1 cellular context compared by ENCODE assay signal in the genomic region with DNA sequence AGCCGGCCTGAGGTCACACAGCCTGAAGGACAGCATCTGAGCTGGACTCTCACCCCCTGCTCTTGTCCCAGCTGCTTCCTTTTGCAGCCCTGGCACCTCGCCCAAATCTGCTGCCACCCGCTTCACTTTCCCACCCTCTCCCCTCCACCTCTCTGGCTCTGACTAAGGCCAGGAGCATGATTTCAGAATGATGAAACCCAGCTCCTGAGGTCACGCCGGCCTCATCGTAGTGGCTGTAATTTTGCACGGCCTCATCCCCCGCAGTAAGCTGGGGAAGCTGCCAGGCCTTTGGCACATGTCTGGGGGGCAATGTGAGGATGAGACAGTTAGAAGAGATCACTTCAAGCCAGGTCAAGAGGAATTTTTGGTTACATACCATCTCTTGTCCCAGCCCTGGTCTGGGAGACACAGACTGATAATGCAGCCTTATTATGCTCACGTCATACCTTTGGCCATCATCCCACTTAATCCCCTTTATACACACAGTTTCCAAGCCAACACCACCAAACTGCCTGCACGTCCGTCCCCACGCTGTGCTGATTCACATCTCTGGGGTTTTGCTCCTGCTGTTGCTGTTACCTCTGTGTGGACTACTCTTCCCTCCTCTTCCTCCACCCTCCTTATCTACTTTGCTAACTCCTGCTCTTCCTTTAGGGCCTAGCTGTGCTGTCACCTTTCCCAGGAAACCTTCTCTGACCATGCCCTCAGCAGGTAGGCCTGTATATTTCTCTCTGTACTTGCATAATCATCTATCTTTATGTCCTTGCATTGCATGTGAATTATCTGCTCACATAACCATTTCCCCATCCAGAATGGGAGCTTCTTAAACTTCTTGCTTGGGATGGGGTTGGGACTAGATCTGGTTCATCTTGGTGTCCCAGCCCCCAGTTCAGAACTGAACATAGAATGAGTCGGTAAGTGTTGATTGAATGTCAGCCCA.
TF ChIP-seq lines count a peak whose summit lies in the region.

No MANE protein-coding gene starts in this region.

TF ChIP-seq in HEK293, 187 proteins besides CTCF, POLR2A, EP300 and RAD21 (continued from another document):
- TF ChIP-seq, protein P1, sequence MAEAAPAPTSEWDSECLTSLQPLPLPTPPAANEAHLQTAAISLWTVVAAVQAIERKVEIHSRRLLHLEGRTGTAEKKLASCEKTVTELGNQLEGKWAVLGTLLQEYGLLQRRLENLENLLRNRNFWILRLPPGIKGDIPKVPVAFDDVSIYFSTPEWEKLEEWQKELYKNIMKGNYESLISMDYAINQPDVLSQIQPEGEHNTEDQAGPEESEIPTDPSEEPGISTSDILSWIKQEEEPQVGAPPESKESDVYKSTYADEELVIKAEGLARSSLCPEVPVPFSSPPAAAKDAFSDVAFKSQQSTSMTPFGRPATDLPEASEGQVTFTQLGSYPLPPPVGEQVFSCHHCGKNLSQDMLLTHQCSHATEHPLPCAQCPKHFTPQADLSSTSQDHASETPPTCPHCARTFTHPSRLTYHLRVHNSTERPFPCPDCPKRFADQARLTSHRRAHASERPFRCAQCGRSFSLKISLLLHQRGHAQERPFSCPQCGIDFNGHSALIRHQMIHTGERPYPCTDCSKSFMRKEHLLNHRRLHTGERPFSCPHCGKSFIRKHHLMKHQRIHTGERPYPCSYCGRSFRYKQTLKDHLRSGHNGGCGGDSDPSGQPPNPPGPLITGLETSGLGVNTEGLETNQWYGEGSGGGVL (tag by site-specific recombination; IDR thresholded peaks at IDR 0.05): peak; percentile 87
- TF ChIP-seq, protein P2, sequence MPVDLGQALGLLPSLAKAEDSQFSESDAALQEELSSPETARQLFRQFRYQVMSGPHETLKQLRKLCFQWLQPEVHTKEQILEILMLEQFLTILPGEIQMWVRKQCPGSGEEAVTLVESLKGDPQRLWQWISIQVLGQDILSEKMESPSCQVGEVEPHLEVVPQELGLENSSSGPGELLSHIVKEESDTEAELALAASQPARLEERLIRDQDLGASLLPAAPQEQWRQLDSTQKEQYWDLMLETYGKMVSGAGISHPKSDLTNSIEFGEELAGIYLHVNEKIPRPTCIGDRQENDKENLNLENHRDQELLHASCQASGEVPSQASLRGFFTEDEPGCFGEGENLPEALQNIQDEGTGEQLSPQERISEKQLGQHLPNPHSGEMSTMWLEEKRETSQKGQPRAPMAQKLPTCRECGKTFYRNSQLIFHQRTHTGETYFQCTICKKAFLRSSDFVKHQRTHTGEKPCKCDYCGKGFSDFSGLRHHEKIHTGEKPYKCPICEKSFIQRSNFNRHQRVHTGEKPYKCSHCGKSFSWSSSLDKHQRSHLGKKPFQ (tag by site-specific recombination; IDR thresholded peaks at IDR 0.05): no peak
- TF ChIP-seq ZNF610 (tag by site-specific recombination; IDR thresholded peaks at IDR 0.05; ENCODE audit: borderline replicate concordance) (no peak), FEZF1 (tag by site-specific recombination; IDR thresholded peaks at IDR 0.05) (no peak), ZNF660 (tag by site-specific recombination; IDR thresholded peaks at IDR 0.05) (peak; percentile 54; the same call in 1 of the 2 replicates)
- TF ChIP-seq, protein P3, sequence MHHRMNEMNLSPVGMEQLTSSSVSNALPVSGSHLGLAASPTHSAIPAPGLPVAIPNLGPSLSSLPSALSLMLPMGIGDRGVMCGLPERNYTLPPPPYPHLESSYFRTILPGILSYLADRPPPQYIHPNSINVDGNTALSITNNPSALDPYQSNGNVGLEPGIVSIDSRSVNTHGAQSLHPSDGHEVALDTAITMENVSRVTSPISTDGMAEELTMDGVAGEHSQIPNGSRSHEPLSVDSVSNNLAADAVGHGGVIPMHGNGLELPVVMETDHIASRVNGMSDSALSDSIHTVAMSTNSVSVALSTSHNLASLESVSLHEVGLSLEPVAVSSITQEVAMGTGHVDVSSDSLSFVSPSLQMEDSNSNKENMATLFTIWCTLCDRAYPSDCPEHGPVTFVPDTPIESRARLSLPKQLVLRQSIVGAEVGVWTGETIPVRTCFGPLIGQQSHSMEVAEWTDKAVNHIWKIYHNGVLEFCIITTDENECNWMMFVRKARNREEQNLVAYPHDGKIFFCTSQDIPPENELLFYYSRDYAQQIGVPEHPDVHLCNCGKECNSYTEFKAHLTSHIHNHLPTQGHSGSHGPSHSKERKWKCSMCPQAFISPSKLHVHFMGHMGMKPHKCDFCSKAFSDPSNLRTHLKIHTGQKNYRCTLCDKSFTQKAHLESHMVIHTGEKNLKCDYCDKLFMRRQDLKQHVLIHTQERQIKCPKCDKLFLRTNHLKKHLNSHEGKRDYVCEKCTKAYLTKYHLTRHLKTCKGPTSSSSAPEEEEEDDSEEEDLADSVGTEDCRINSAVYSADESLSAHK (tag by site-specific recombination; IDR thresholded peaks at IDR 0.05): no peak
- TF ChIP-seq, protein P4, sequence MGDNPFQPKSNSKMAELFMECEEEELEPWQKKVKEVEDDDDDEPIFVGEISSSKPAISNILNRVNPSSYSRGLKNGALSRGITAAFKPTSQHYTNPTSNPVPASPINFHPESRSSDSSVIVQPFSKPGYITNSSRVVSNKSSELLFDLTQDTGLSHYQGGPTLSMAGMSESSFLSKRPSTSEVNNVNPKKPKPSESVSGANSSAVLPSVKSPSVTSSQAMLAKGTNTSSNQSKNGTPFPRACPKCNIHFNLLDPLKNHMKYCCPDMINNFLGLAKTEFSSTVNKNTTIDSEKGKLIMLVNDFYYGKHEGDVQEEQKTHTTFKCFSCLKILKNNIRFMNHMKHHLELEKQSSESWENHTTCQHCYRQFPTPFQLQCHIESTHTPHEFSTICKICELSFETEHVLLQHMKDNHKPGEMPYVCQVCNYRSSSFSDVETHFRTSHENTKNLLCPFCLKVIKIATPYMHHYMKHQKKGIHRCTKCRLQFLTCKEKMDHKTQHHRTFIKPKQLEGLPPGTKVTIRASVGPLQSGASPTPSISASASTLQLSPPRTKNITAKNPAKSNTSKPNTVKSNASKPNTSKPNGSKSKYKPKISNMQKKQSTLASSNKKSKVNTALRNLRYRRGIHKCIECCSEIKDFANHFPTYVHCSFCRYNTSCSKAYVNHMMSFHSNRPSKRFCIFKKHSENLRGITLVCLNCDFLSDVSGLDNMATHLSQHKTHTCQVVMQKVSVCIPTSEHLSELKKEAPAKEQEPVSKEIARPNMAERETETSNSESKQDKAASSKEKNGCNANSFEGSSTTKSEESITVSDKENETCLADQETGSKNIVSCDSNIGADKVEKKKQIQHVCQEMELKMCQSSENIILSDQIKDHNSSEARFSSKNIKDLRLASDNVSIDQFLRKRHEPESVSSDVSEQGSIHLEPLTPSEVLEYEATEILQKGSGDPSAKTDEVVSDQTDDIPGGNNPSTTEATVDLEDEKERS (tag by site-specific recombination; IDR thresholded peaks at IDR 0.05): no peak
- TF ChIP-seq, protein P5, sequence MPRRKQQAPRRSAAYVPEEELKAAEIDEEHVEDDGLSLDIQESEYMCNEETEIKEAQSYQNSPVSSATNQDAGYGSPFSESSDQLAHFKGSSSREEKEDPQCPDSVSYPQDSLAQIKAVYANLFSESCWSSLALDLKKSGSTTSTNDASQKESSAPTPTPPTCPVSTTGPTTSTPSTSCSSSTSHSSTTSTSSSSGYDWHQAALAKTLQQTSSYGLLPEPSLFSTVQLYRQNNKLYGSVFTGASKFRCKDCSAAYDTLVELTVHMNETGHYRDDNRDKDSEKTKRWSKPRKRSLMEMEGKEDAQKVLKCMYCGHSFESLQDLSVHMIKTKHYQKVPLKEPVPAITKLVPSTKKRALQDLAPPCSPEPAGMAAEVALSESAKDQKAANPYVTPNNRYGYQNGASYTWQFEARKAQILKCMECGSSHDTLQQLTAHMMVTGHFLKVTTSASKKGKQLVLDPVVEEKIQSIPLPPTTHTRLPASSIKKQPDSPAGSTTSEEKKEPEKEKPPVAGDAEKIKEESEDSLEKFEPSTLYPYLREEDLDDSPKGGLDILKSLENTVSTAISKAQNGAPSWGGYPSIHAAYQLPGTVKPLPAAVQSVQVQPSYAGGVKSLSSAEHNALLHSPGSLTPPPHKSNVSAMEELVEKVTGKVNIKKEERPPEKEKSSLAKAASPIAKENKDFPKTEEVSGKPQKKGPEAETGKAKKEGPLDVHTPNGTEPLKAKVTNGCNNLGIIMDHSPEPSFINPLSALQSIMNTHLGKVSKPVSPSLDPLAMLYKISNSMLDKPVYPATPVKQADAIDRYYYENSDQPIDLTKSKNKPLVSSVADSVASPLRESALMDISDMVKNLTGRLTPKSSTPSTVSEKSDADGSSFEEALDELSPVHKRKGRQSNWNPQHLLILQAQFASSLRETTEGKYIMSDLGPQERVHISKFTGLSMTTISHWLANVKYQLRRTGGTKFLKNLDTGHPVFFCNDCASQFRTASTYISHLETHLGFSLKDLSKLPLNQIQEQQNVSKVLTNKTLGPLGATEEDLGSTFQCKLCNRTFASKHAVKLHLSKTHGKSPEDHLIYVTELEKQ (tag by site-specific recombination; IDR thresholded peaks at IDR 0.05; ENCODE audit: borderline replicate concordance): no peak
- TF ChIP-seq, protein P6, sequence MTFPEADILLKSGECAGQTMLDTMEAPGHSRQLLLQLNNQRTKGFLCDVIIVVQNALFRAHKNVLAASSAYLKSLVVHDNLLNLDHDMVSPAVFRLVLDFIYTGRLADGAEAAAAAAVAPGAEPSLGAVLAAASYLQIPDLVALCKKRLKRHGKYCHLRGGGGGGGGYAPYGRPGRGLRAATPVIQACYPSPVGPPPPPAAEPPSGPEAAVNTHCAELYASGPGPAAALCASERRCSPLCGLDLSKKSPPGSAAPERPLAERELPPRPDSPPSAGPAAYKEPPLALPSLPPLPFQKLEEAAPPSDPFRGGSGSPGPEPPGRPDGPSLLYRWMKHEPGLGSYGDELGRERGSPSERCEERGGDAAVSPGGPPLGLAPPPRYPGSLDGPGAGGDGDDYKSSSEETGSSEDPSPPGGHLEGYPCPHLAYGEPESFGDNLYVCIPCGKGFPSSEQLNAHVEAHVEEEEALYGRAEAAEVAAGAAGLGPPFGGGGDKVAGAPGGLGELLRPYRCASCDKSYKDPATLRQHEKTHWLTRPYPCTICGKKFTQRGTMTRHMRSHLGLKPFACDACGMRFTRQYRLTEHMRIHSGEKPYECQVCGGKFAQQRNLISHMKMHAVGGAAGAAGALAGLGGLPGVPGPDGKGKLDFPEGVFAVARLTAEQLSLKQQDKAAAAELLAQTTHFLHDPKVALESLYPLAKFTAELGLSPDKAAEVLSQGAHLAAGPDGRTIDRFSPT (tag by site-specific recombination; IDR thresholded peaks at IDR 0.05): peak; percentile 62
- TF ChIP-seq, protein P7, sequence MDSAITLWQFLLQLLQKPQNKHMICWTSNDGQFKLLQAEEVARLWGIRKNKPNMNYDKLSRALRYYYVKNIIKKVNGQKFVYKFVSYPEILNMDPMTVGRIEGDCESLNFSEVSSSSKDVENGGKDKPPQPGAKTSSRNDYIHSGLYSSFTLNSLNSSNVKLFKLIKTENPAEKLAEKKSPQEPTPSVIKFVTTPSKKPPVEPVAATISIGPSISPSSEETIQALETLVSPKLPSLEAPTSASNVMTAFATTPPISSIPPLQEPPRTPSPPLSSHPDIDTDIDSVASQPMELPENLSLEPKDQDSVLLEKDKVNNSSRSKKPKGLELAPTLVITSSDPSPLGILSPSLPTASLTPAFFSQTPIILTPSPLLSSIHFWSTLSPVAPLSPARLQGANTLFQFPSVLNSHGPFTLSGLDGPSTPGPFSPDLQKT (IDR thresholded peaks at IDR 0.05; ENCODE audit: borderline replicate concordance, low read depth, low read length): no peak
